In genomic region chr6:108684809-108685329, GRCh38 we compare ENCODE assay signal across 12 cellular contexts.
DNase-seq lines count a peak whose midpoint lies in the region; ATAC-seq, FAIRE-seq and TF ChIP-seq lines count a peak whose summit lies in the region.
"Had no signal": no experiment of that assay in that cellular context is flagged by ENCODE, and none has a peak within 500 bp of the region (broad histone marks: within the 10 kb centered on the region; RNA-seq: fewer than 3 reads in every experiment).

No MANE protein-coding gene starts in this region.

- no peak overlapping the region for H3K4me3 Mint-ChIP-seq in activated CD4-positive, alpha-beta memory T cell treated with anti-CD3 and anti-CD28 coated beads, Interleukin-2, amount 10 ng/mL, durations not matched to agents 7 days and 5 days

- no TSS peak for BruUV-seq in endothelial cell of umbilical vein (replicated peaks; lab: Mats Ljungman, UMichigan)

- H3K27me3 ChIP-seq in endothelial cell of umbilical vein (ENCODE audit: control insufficient read depth in 2 of 2, insufficient read depth in 2 of 2, low read length in 2 of 2) (no peaks in the 10 kb centered on the region), psoas muscle (ENCODE audit: insufficient read depth in 3 of 3, low read length in 2 of 3) (no peaks in the 10 kb centered on the region)

- H3K4me2 ChIP-seq in endothelial cell of umbilical vein (ENCODE audit: insufficient read depth, low read length), result no peak overlapping the region

- H2AFZ ChIP-seq in endothelial cell of umbilical vein (ENCODE audit: low read depth, low read length), result no peak overlapping the region

- CTCF ChIA-PET in endothelial cell of umbilical vein (lab: Charles Lee), result no interaction called here
- CTCF ChIA-PET in activated CD4-positive, alpha-beta memory T cell treated with anti-CD3 and anti-CD28 coated beads, Interleukin-2, amount 10 ng/mL, durations not matched to agents 7 days and 5 days (lab: Charles Lee), result no interaction called here

- no peak for FAIRE-seq in endothelial cell of umbilical vein (lab: Jason Lieb, UNC)
- FAIRE-seq: G401.6 had no signal

- H3K4me3 ChIP-seq in endothelial cell of umbilical vein (replicated peaks in 1 of 3; ENCODE audit: insufficient read depth in 1 of 3, low read depth in 1 of 3, low read length in 3 of 3) (no peak overlapping the region), psoas muscle (no peak overlapping the region)

- no peaks in the 10 kb centered on the region for H3K9me1 ChIP-seq in endothelial cell of umbilical vein (replicated peaks; ENCODE audit: control insufficient read depth, extremely low read depth, insufficient read depth, low read length)

- ATAC-seq in psoas muscle (peak in 3 of 4 donors; percentile 12 to 36 (median 24)), HG03108 (IDR thresholded peaks at IDR 0.05; ENCODE audit: unreplicated experiment) (no peak)
- ATAC-seq: esophagus mucosa had no signal

- no peaks in the 10 kb centered on the region for H4K20me1 ChIP-seq in endothelial cell of umbilical vein (replicated peaks; ENCODE audit: control insufficient read depth, extremely low read depth, insufficient read depth, low read length)

- H3K27ac ChIP-seq in endothelial cell of umbilical vein (ENCODE audit: insufficient read depth, low read depth, low read length), result no peak overlapping the region
- peak overlapping the region; percentile 85 for H3K27ac ChIP-seq in psoas muscle

- H3K9me3 ChIP-seq in endothelial cell of umbilical vein (replicated peaks; ENCODE audit: control insufficient read depth, insufficient read depth, low read length), result no peaks in the 10 kb centered on the region
- no peaks in the 10 kb centered on the region for H3K9me3 ChIP-seq in psoas muscle

- no peak overlapping the region for H3K9ac ChIP-seq in endothelial cell of umbilical vein (replicated peaks; ENCODE audit: extremely low read depth, insufficient read depth, low read length)

- DNase-seq in ELR (ENCODE audit: low read depth) (peak; percentile 81), MV-4-11 (lab: John Stamatoyannopoulos, UW) (peak; percentile 46), endothelial cell of umbilical vein (ENCODE audit: low read depth, low spot score) (peak; percentile 33), psoas muscle (no peak), NCI-H524 treated with DMSO at 0.1 percent for 48 hours (lab: John Stamatoyannopoulos, UW) (no peak)
- DNase-seq in activated CD4-positive, alpha-beta memory T cell treated with anti-CD3 and anti-CD28 coated beads, Interleukin-2, amount 10 ng/mL, durations not matched to agents 7 days and 5 days, result no peak
- no peak for DNase-seq in activated CD4-positive, alpha-beta T cell treated with anti-CD3 and anti-CD28 coated beads, Interleukin-2, amount 50 U/mL, for 4 hours
- DNase-seq: activated CD4-positive, CD25-positive, alpha-beta regulatory T cell treated with anti-CD3 and anti-CD28 coated beads, Interleukin-2, amount 50 U/mL, for 72 hours; amniotic stem cell had no signal

- intact Hi-C loops in endothelial cell of umbilical vein (cut with micrococcal nuclease) (no loop called here), psoas muscle (cut with DNase I) (no loop called here)

- 20 to 38% (median 33%) methylated on average over 8 of the region's 8 CpGs for WGBS in psoas muscle, 3 donors

- no peak for TF ChIP-seq POLR2A in endothelial cell of umbilical vein (IDR thresholded peaks at IDR 0.05; ENCODE audit: low read depth, low read length)

- H3K4me1 ChIP-seq in endothelial cell of umbilical vein (ENCODE audit: control insufficient read depth, extremely low read depth, insufficient read depth, low read length) (peaks cover 3% of the 10 kb centered on the region), psoas muscle (peaks cover 68% of the 10 kb centered on the region)

- dilution Hi-C loops in endothelial cell of umbilical vein (cut with MboI; ENCODE audit: extremely low pct_ligation_motif_present, low sequenced_read_pairs), result no loop called here

- H3K79me2 ChIP-seq in endothelial cell of umbilical vein (ENCODE audit: control insufficient read depth, insufficient read depth, low read length), result no peaks in the 10 kb centered on the region

- TF ChIP-seq CTCF in endothelial cell of umbilical vein (IDR thresholded peaks at IDR 0.05; ENCODE audit: extremely low read depth in 1 of 2, insufficient read depth in 1 of 2, low read depth in 1 of 2, low read length in 2 of 2) (no peak), psoas muscle (IDR thresholded peaks at IDR 0.05) (no peak)

- H3K4me1 Mint-ChIP-seq in activated CD4-positive, alpha-beta memory T cell treated with anti-CD3 and anti-CD28 coated beads, Interleukin-2, amount 10 ng/mL, durations not matched to agents 7 days and 5 days, result peaks cover 17% of the 10 kb centered on the region

- no peaks in the 10 kb centered on the region for H3K27me3 Mint-ChIP-seq in activated CD4-positive, alpha-beta memory T cell treated with anti-CD3 and anti-CD28 coated beads, Interleukin-2, amount 10 ng/mL, durations not matched to agents 7 days and 5 days

- H3K27ac Mint-ChIP-seq in activated CD4-positive, alpha-beta memory T cell treated with anti-CD3 and anti-CD28 coated beads, Interleukin-2, amount 10 ng/mL, durations not matched to agents 7 days and 5 days, result no peak overlapping the region

- POLR2A ChIA-PET in endothelial cell of umbilical vein (lab: Charles Lee), result no interaction called here
- POLR2A ChIA-PET in activated CD4-positive, alpha-beta memory T cell treated with anti-CD3 and anti-CD28 coated beads, Interleukin-2, amount 10 ng/mL, durations not matched to agents 7 days and 5 days (lab: Charles Lee), result no interaction called here

- no peaks in the 10 kb centered on the region for H3K9me3 Mint-ChIP-seq in activated CD4-positive, alpha-beta memory T cell treated with anti-CD3 and anti-CD28 coated beads, Interleukin-2, amount 10 ng/mL, durations not matched to agents 7 days and 5 days

- no peaks in the 10 kb centered on the region for H3K36me3 ChIP-seq in endothelial cell of umbilical vein (ENCODE audit: control insufficient read depth in 2 of 2, extremely low read depth in 1 of 2, insufficient read depth in 2 of 2, low read length in 2 of 2)
- peaks cover 0 to 18% of the 10 kb centered on the region in 2 donors for H3K36me3 ChIP-seq in psoas muscle (ENCODE audit: insufficient read depth in 1 of 2, low read depth in 1 of 2)

- peaks cover 20% of the 10 kb centered on the region for H3K36me3 Mint-ChIP-seq in activated CD4-positive, alpha-beta memory T cell treated with anti-CD3 and anti-CD28 coated beads, Interleukin-2, amount 10 ng/mL, durations not matched to agents 7 days and 5 days (ENCODE audit: low read depth)

TF ChIP-seq in endothelial cell of umbilical vein, 7 proteins besides CTCF, POLR2A, EP300 and RAD21:
- TF ChIP-seq MYC (IDR thresholded peaks at IDR 0.05; ENCODE audit: low read depth, low read length) (no peak), JUN (IDR thresholded peaks at IDR 0.05; ENCODE audit: borderline replicate concordance, insufficient read depth, insufficient read length, low read depth) (no peak), MAX (IDR thresholded peaks at IDR 0.05; ENCODE audit: insufficient read depth, insufficient read length) (no peak), POLR2AphosphoS5 (IDR thresholded peaks at IDR 0.05; ENCODE audit: insufficient read depth, low read depth, low read length) (no peak), FOS (IDR thresholded peaks at IDR 0.05; ENCODE audit: borderline replicate concordance, insufficient read depth, low read length) (no peak), EZH2 (IDR thresholded peaks at IDR 0.05; ENCODE audit: borderline replicate concordance, low read depth, low read length, severe bottlenecking) (no peak), GATA2 (IDR thresholded peaks at IDR 0.05; ENCODE audit: insufficient read depth, insufficient read length, low read depth, low read length) (no peak)

Comparison
In these comparisons a context has a peak if more than half of its experiments do, and no peak if none do; other contexts are left out.
1. DNase-seq: peak in ELR (single experiment), MV-4-11 (single experiment) and endothelial cell of umbilical vein (single experiment); none in psoas muscle (0 of 2), NCI-H524 treated with DMSO at 0.1 percent for 48 hours (single experiment), activated CD4-positive, alpha-beta memory T cell treated with anti-CD3 and anti-CD28 coated beads, Interleukin-2, amount 10 ng/mL, durations not matched to agents 7 days and 5 days (single experiment) and activated CD4-positive, alpha-beta T cell treated with anti-CD3 and anti-CD28 coated beads, Interleukin-2, amount 50 U/mL, for 4 hours (0 of 2).